Comparison of ENCODE assay signal across 8 cellular contexts in genomic region chr6:156777866-156778614, GRCh38. TPM values are rescaled to one million over a fixed set of nuclear protein-coding genes. Genes with fewer than 3 reads are reported as not detected.
DNase-seq lines count a peak whose midpoint lies in the region; ATAC-seq, FAIRE-seq and TF ChIP-seq lines count a peak whose summit lies in the region.

No MANE protein-coding gene starts in this region.

- TF ChIP-seq CTCF in pancreas (IDR thresholded peaks at IDR 0.05) (no peak), upper lobe of left lung (IDR thresholded peaks at IDR 0.05) (no peak)

- H3K36me3 ChIP-seq in pancreas (no peaks in the 10 kb centered on the region), upper lobe of left lung (no peaks in the 10 kb centered on the region)

- DNase-seq in NCI-H510A (lab: John Stamatoyannopoulos, UW), result peak; percentile 51
- no peak for DNase-seq in NCI-H510A treated with DMSO at 0.1 percent for 48 hours (lab: John Stamatoyannopoulos, UW)
- DNase-seq in RKO (ENCODE audit: low spot score), result peak; percentile 54
- DNase-seq in activated naive CD4-positive, alpha-beta T cell (lab: John Stamatoyannopoulos, UW), result peak; percentile 38 to 60 (median 46)
- DNase-seq in head of caudate nucleus, result peak in 39 of 42 donors; percentile 30 to 80 (median 59)
- peak; percentile 49 to 84 (median 58) for DNase-seq in pancreas
- peak; percentile 61 to 94 for DNase-seq in upper lobe of left lung

- H3K9me3 ChIP-seq in pancreas (no peaks in the 10 kb centered on the region), upper lobe of left lung (no peaks in the 10 kb centered on the region)

- no peaks in the 10 kb centered on the region for H3K27me3 ChIP-seq in pancreas
- H3K27me3 ChIP-seq in upper lobe of left lung, result no peaks in the 10 kb centered on the region

- 0% methylated on average over 45 to 85 of the region's 85 CpGs for WGBS in pancreas, 2 donors
- 0% methylated on average over 13 to 37 of the region's 85 CpGs for WGBS in upper lobe of left lung, 2 donors

- H3K4me3 ChIP-seq in pancreas, result peak overlapping the region; percentile 46 to 85 (median 74)
- H3K4me3 ChIP-seq in upper lobe of left lung, result peak overlapping the region; percentile 59 to 90 (median 82)

- no peak for TF ChIP-seq EP300 in upper lobe of left lung (IDR thresholded peaks at IDR 0.05)

- TF ChIP-seq POLR2A in upper lobe of left lung (IDR thresholded peaks at IDR 0.05), result peak in 2 of 4 donors; percentile 14 to 23

- intact Hi-C loops in head of caudate nucleus (cut with DNase I), result loop anchor here (2.0 to 10.0 kb wide), 3 partner anchors 91 to 243 kb away; no protein-coding TSS in a partner anchor
- intact Hi-C loops in pancreas (cut with DNase I), result loop anchor here in 1 of 3 donors (10.0 kb wide), 2 partner anchors 93 to 213 kb away; no protein-coding TSS in a partner anchor

- ATAC-seq in HG03095 (IDR thresholded peaks at IDR 0.05; ENCODE audit: unreplicated experiment) (peak; percentile 3), pancreas (peak; percentile 24 to 40 (median 27)), upper lobe of left lung (ENCODE audit: low FRiP score in 2 of 2) (peak; percentile 45 to 52)

- H3K4me1 ChIP-seq in pancreas (peaks cover 10 to 25% (median 19%) of the 10 kb centered on the region in 3 donors), upper lobe of left lung (peaks cover 23 to 36% (median 28%) of the 10 kb centered on the region in 4 donors)

- H3K27ac ChIP-seq in pancreas (peak overlapping the region; percentile 81 to 99 (median 96)), upper lobe of left lung (peak overlapping the region; percentile 96 to 100 (median 96))

- FAIRE-seq in pancreas (lab: Jason Lieb, UNC), result no peak

RNA-seq across cellular contexts. Expression of gene ARID1B, which starts 0.9 kb away (rescaled TPM):
- total RNA-seq in pancreas (10 to 100 TPM; 32.1 to 68.0 (median 43.7) TPM), upper lobe of left lung (100 to 1,000 TPM in 3 of 6 donors, 10 to 100 TPM in 3; 66.4 to 168 (median 109) TPM)
- 10 to 100 TPM; 16.2 to 16.4 TPM for polyA plus RNA-seq in pancreas
